In the genomic region with DNA sequence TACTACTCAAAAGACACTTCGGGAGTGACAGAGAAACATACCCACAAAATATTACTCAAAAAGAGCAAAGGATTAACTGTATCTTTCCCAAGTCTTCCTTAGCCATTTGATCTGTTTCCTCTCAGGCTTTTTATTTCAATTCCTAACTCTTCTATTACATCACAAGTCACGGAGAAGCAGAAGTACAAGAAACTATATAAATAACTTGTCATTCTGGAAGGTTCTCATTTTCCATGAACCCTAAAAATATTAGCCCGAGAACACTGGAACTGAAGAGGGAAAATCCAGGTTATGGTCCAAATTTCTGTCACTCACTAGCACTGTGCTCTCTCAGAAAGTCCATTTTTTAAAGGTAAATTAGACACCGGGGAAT, we compare ENCODE assay signal across 17 cellular contexts.
"Had no signal": no experiment of that assay in that cellular context is flagged by ENCODE, and none has a peak within 500 bp of the region (broad histone marks: within the 10 kb centered on the region; RNA-seq: fewer than 3 reads in every experiment).

No MANE protein-coding gene starts in this region.

- H3K4me3 ChIP-seq: adrenal gland, suprapubic skin, upper lobe of right lung had no signal

- H3K36me3 ChIP-seq: adrenal gland had no signal

- H3K27ac ChIP-seq: adrenal gland, foreskin keratinocyte, parathyroid adenoma, suprapubic skin, upper lobe of right lung had no signal

- H3K4me3 Mint-ChIP-seq: activated B cell treated with CpG ODN at 0.5 μM for 24 hours; activated CD4-positive, alpha-beta T cell treated with anti-CD3 and anti-CD28 coated beads, Interleukin-2, amount 10 ng/mL, durations not matched to agents 7 days and 5 days; activated T-helper 17 cell treated with anti-CD3 and anti-CD28 coated beads, Interleukin-2, amount 50 U/mL, for 72 hours; central memory CD8-positive, alpha-beta T cell; dendritic cell treated with granulocyte-macrophage colony-stimulating factor and Interleukin-4, amounts not matched to agents 40 ng/mL and 50 ng/mL, for 4 days had no signal

- DNase-seq: activated B cell treated with CpG ODN at 0.5 μM for 24 hours; activated CD4-positive, alpha-beta T cell treated with anti-CD3 and anti-CD28 coated beads, Interleukin-2, amount 10 ng/mL, durations not matched to agents 7 days and 5 days; activated naive CD4-positive, alpha-beta T cell treated with anti-CD3 and anti-CD28 coated beads, Interleukin-2, amount 50 U/mL, for 16 hours; activated T-cell treated with anti-CD3 and anti-CD28 coated beads for 4 hours; foreskin keratinocyte; left ventricle myocardium superior; mesendoderm; stimulated activated CD4-positive, alpha-beta T cell treated with anti-CD3 and anti-CD28 coated beads, Interleukin-12 subunit alpha, Interleukin-12 subunit beta, amount 100 ng/mL, for 4 hours; stimulated activated naive CD4-positive, alpha-beta T cell; T-helper 17 cell; upper lobe of right lung had no signal

- H3K9ac ChIP-seq: parathyroid adenoma had no signal

- ATAC-seq: activated T-helper 17 cell treated with anti-CD3 and anti-CD28 coated beads, Interleukin-2, amount 50 U/mL, for 72 hours; foreskin keratinocyte; T-helper 17 cell; upper lobe of right lung had no signal

- H3K27me3 ChIP-seq: adrenal gland, foreskin keratinocyte, suprapubic skin, upper lobe of right lung had no signal

- H3K27me3 Mint-ChIP-seq: dendritic cell treated with granulocyte-macrophage colony-stimulating factor and Interleukin-4, amounts not matched to agents 40 ng/mL and 50 ng/mL, for 4 days had no signal

- H3K9me3 Mint-ChIP-seq: activated B cell treated with CpG ODN at 0.5 μM for 24 hours; activated CD4-positive, alpha-beta T cell treated with anti-CD3 and anti-CD28 coated beads, Interleukin-2, amount 10 ng/mL, durations not matched to agents 7 days and 5 days; activated T-helper 17 cell treated with anti-CD3 and anti-CD28 coated beads, Interleukin-2, amount 50 U/mL, for 72 hours; central memory CD8-positive, alpha-beta T cell; dendritic cell treated with granulocyte-macrophage colony-stimulating factor and Interleukin-4, amounts not matched to agents 40 ng/mL and 50 ng/mL, for 4 days had no signal

- H3K9me3 ChIP-seq: adrenal gland, suprapubic skin, upper lobe of right lung had no signal

- H3K27ac Mint-ChIP-seq: activated B cell treated with CpG ODN at 0.5 μM for 24 hours; activated CD4-positive, alpha-beta T cell treated with anti-CD3 and anti-CD28 coated beads, Interleukin-2, amount 10 ng/mL, durations not matched to agents 7 days and 5 days; activated T-helper 17 cell treated with anti-CD3 and anti-CD28 coated beads, Interleukin-2, amount 50 U/mL, for 72 hours; dendritic cell treated with granulocyte-macrophage colony-stimulating factor and Interleukin-4, amounts not matched to agents 40 ng/mL and 50 ng/mL, for 4 days had no signal

- H3K4me1 ChIP-seq: foreskin keratinocyte, parathyroid adenoma had no signal

- H3K4me1 Mint-ChIP-seq: activated CD4-positive, alpha-beta T cell treated with anti-CD3 and anti-CD28 coated beads, Interleukin-2, amount 10 ng/mL, durations not matched to agents 7 days and 5 days; activated T-helper 17 cell treated with anti-CD3 and anti-CD28 coated beads, Interleukin-2, amount 50 U/mL, for 72 hours; central memory CD8-positive, alpha-beta T cell had no signal
